ENCODE assay signal across 1 cellular context in genomic region chrX:47586043-47586787, GRCh38.
TF ChIP-seq lines count a peak whose summit lies in the region.

No MANE protein-coding gene starts in this region.

TF ChIP-seq in IMR-90, 13 proteins besides CTCF, POLR2A, EP300 and RAD21:
- TF ChIP-seq USF2 (IDR thresholded peaks at IDR 0.05; ENCODE audit: low read depth, low read length) (no peak), BHLHE40 (IDR thresholded peaks at IDR 0.05; ENCODE audit: low read depth, low read length) (no peak), CHD1 (IDR thresholded peaks at IDR 0.05; ENCODE audit: low read depth, low read length) (no peak)
